Comparison of ENCODE assay signal across 8 cellular contexts in the genomic region with DNA sequence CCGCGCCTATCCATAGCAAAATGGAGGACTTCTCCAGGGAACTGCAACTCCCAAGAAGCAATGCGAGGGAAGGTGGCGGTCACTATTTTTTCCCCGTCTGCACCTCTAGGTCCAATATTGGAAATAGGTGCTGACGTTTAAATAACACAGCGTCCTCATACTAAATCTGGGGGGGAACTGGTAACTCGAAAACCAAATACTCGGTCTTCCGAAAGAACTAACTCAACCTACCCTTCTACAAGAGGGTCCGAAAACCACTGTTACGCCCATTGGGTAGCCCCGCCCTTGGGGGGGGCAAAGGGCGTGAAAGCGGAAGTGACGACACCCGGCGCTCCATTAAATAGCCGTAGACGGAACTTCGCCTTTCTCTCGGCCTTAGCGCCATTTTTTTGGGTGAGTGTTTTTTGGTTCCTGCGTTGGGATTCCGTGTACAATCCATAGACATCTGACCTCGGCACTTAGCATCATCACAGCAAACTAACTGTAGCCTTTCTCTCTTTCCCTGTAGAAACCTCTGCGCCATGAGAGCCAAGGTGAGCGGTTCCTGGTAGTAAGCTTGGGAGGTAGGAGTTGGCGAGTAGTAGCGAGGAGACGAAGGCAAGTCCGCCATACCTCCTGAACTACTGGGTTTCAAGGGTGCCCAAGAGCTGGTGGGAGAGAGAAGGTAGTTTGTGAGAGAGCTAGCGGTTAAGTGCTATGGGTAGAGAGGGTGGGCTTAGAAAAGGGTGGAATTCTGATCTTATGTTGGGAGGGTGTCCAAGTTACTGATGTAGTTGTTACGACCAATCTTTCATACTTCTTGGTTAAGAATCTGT. TPM values are rescaled to one million over a fixed set of nuclear protein-coding genes. Genes with fewer than 3 reads are reported as not detected.
DNase-seq lines count a peak whose midpoint lies in the region; ATAC-seq lines count a peak whose summit lies in the region.

Gene RPL41, plus strand, starts transcription at position 367 of the 815 bp plus-strand sequence.

- peak within 1 kb of the TSS; percentile 100 for H3K27ac Mint-ChIP-seq in activated CD4-positive, alpha-beta T cell treated with anti-CD3 and anti-CD28 coated beads for 36 hours

- H3K9me3 Mint-ChIP-seq in activated CD4-positive, alpha-beta T cell treated with anti-CD3 and anti-CD28 coated beads for 36 hours (ENCODE audit: low read depth), result no peaks in the 10 kb centered on the region

- H3K4me3 Mint-ChIP-seq in activated CD4-positive, alpha-beta T cell treated with anti-CD3 and anti-CD28 coated beads for 36 hours, result peak within 1 kb of the TSS; percentile 97

- intact Hi-C loops in activated CD4-positive, alpha-beta T cell treated with anti-CD3 and anti-CD28 coated beads for 36 hours (cut with DNase I, micrococcal nuclease), result loop anchor here (1.0 to 10.0 kb wide), 13 partner anchors 12 to 1832 kb away; partner anchors contain the start of genes NAB2 (in 2 of the 2), PA2G4 (in 2 of the 2), ATP5F1B (in 1 of the 2) and CBX5 (in 1 of the 2)

- peak; percentile 83 for DNase-seq in AG08396 (ENCODE audit: low spot score)
- DNase-seq in NCI-H524 treated with DMSO at 0.1 percent for 48 hours (lab: John Stamatoyannopoulos, UW), result peak; percentile 81
- peak; percentile 96 for DNase-seq in activated CD4-positive, alpha-beta T cell treated with anti-CD3 and anti-CD28 coated beads for 36 hours
- DNase-seq in kidney tubule cell (ENCODE audit: low spot score), result peak; percentile 95
- DNase-seq in stimulated activated CD4-positive, alpha-beta T cell treated with anti-CD3 and anti-CD28 coated beads, Interleukin-1b, Interleukin-23, amount 100 ng/mL, for 24 hours (ENCODE audit: low read depth in 4 of 4, low spot score in 1 of 4), result peak; percentile 86 to 91 (median 89)

- ATAC-seq in GM19025 (IDR thresholded peaks at IDR 0.05; ENCODE audit: low read depth, unreplicated experiment) (peak; percentile 35), HG03442 (IDR thresholded peaks at IDR 0.05; ENCODE audit: unreplicated experiment) (peak; percentile 36)
- peak; percentile 54 for ATAC-seq in activated CD4-positive, alpha-beta T cell treated with anti-CD3 and anti-CD28 coated beads for 36 hours

- POLR2A ChIA-PET in activated CD4-positive, alpha-beta T cell treated with anti-CD3 and anti-CD28 coated beads for 36 hours (lab: Charles Lee), result interaction anchor here (0.7 to 4.7 kb wide), 9 partner anchors 10 to 378 kb away, joined by 3 to 76 read pairs (median 5); partner anchors contain the start of genes ESYT1, MYL6B, PA2G4 and RAB5B

- no peaks in the 10 kb centered on the region for H3K27me3 Mint-ChIP-seq in activated CD4-positive, alpha-beta T cell treated with anti-CD3 and anti-CD28 coated beads for 36 hours

- peak within 1 kb of the TSS; percentile 98 for H3K27ac ChIP-seq in cingulate gyrus (ENCODE audit: low read depth, low read length)

- peaks cover 24% of the 10 kb centered on the region for H3K4me1 Mint-ChIP-seq in activated CD4-positive, alpha-beta T cell treated with anti-CD3 and anti-CD28 coated beads for 36 hours

- H3K36me3 Mint-ChIP-seq in activated CD4-positive, alpha-beta T cell treated with anti-CD3 and anti-CD28 coated beads for 36 hours (ENCODE audit: low read depth), result peaks cover 52% of the 10 kb centered on the region

- CTCF ChIA-PET in activated CD4-positive, alpha-beta T cell treated with anti-CD3 and anti-CD28 coated beads for 36 hours (lab: Charles Lee), result interaction anchor here (0.5 to 6.1 kb wide), 9 partner anchors 10 to 348 kb away, joined by 3 to 71 read pairs (median 7); partner anchors contain the start of genes ESYT1, PA2G4, RNF41 and SMARCC2

RNA-seq across cellular contexts. Expression of gene RPL41, which starts in this region (rescaled TPM):
- 1,000 to 10,000 TPM; 5,101 to 9,949 TPM for total RNA-seq in activated CD4-positive, alpha-beta T cell treated with anti-CD3 and anti-CD28 coated beads for 36 hours

Comparison
In these comparisons a context has a peak if more than half of its experiments do, and no peak if none do; other contexts are left out.
1. Peak in every context shown above with its lines: DNase-seq, ATAC-seq and H3K27ac ChIP-seq.